7 cellular contexts compared by ENCODE assay signal in genomic region chr5:103232393-103232999, GRCh38. TPM values are rescaled to one million over a fixed set of nuclear protein-coding genes. Genes with fewer than 3 reads are reported as not detected.
DNase-seq lines count a peak whose midpoint lies in the region; ATAC-seq and TF ChIP-seq lines count a peak whose summit lies in the region.

No MANE protein-coding gene starts in this region.

- H3K27me3 ChIP-seq in DOHH2 (ENCODE audit: control insufficient read depth, low read length) (0 out of 2 replicates have a peak, but pooled peaks cover 4% of the 10 kb centered on the region), PC-3 (ENCODE audit: low read length) (no peaks in the 10 kb centered on the region), endodermal cell (ENCODE audit: control insufficient read depth, insufficient read depth, low read length, poor library complexity, severe bottlenecking) (no peaks in the 10 kb centered on the region)

- no peaks in the 10 kb centered on the region for H3K36me3 Mint-ChIP-seq in endodermal cell (ENCODE audit: low read depth)
- H3K36me3 Mint-ChIP-seq in nephron progenitor cell (ENCODE audit: low read depth), result no peaks in the 10 kb centered on the region

- peak; percentile 80 for ATAC-seq in GM19023 (IDR thresholded peaks at IDR 0.05; ENCODE audit: unreplicated experiment)
- peak; percentile 77 for ATAC-seq in HG03159 (IDR thresholded peaks at IDR 0.05; ENCODE audit: unreplicated experiment)
- peak; percentile 90 for ATAC-seq in PC-3

- H3K4me3 ChIP-seq in DOHH2 (ENCODE audit: low read length) (no peak overlapping the region), PC-3 (ENCODE audit: low read length) (no peak overlapping the region), endodermal cell (ENCODE audit: low read length) (no peak overlapping the region)

- POLR2A ChIA-PET in PC-3 (lab: Charles Lee; ENCODE audit: unreplicated experiment), result no interaction called here

- H4K20me1 ChIP-seq in DOHH2 (ENCODE audit: control insufficient read depth, insufficient read depth, low read depth, low read length) (no peaks in the 10 kb centered on the region), PC-3 (ENCODE audit: low read length) (no peaks in the 10 kb centered on the region)

- H3K36me3 ChIP-seq in DOHH2 (ENCODE audit: control insufficient read depth, low read length), result no peaks in the 10 kb centered on the region
- H3K36me3 ChIP-seq in PC-3 (ENCODE audit: low read depth, low read length), result no peaks in the 10 kb centered on the region
- no peaks in the 10 kb centered on the region for H3K36me3 ChIP-seq in endodermal cell (ENCODE audit: control insufficient read depth, insufficient read depth, low read length)

- H3K27ac Mint-ChIP-seq in endodermal cell (no peak overlapping the region), nephron progenitor cell (no peak overlapping the region)

- intact Hi-C loops in PC-3 (cut with micrococcal nuclease), result loop anchor here (1.0 to 2.0 kb wide), 2 partner anchors 26 to 243 kb away; partner anchors contain the start of gene MACIR

- H3K4me3 Mint-ChIP-seq in endodermal cell, result no peak overlapping the region
- H3K4me3 Mint-ChIP-seq in nephron progenitor cell, result no peak overlapping the region

- H3K4me1 Mint-ChIP-seq in endodermal cell (no peaks in the 10 kb centered on the region), nephron progenitor cell (no peaks in the 10 kb centered on the region)

- peak; percentile 77 for DNase-seq in PC-3
- no peak for DNase-seq in endodermal cell
- no peak for DNase-seq in nephron progenitor cell
- no peak for DNase-seq in ureter (ENCODE audit: low spot score)

- TF ChIP-seq CTCF in DOHH2 (IDR thresholded peaks at IDR 0.05; ENCODE audit: low read depth, low read length, poor library complexity, severe bottlenecking) (peak; percentile 70), PC-3 (conservative IDR thresholded peaks at IDR 0.05; ENCODE audit: low read depth, low read length) (peak; percentile 97), endodermal cell (conservative IDR thresholded peaks at IDR 0.05) (peak; percentile 85), nephron progenitor cell (IDR thresholded peaks at IDR 0.05) (peak; percentile 70)

- no TSS peak for BruUV-seq in PC-3 (replicated peaks; lab: Mats Ljungman, UMichigan)

- H3K9me3 ChIP-seq in DOHH2 (ENCODE audit: control insufficient read depth, insufficient read depth, low read length) (no peaks in the 10 kb centered on the region), PC-3 (ENCODE audit: low read length) (no peaks in the 10 kb centered on the region), endodermal cell (ENCODE audit: control insufficient read depth, low read length) (no peaks in the 10 kb centered on the region)

- H3K79me2 ChIP-seq in DOHH2 (ENCODE audit: control insufficient read depth, low read length) (no peaks in the 10 kb centered on the region), PC-3 (ENCODE audit: low read length) (no peaks in the 10 kb centered on the region)

- WGBS in endodermal cell (ENCODE audit: insufficient coverage in 1 of 2, insufficient read length in 1 of 2), 2 experiments, result 73 to 82% methylated on average over 5 to 7 of the region's 7 CpGs

- H3K4me2 ChIP-seq in DOHH2 (ENCODE audit: low read length) (no peak overlapping the region), PC-3 (ENCODE audit: low read length) (no peak overlapping the region)

- H3K9ac ChIP-seq in PC-3 (ENCODE audit: low read length), result no peak overlapping the region
- no peak overlapping the region for H3K9ac ChIP-seq in endodermal cell (ENCODE audit: extremely low read depth, low read length, poor library complexity, severe bottlenecking)

- H3K4me1 ChIP-seq in DOHH2 (ENCODE audit: control insufficient read depth, low read length), result no peaks in the 10 kb centered on the region
- 0 out of 2 replicates have a peak, but pooled peaks cover 4% of the 10 kb centered on the region for H3K4me1 ChIP-seq in PC-3 (ENCODE audit: insufficient read depth, low read length)
- no peaks in the 10 kb centered on the region for H3K4me1 ChIP-seq in endodermal cell (ENCODE audit: control insufficient read depth, insufficient read depth, low read length)

- peaks cover 7% of the 10 kb centered on the region for H3K27me3 Mint-ChIP-seq in endodermal cell (ENCODE audit: insufficient read depth)
- peaks cover 3% of the 10 kb centered on the region for H3K27me3 Mint-ChIP-seq in nephron progenitor cell (ENCODE audit: low read depth, poor library complexity)

- H3K27ac ChIP-seq in DOHH2 (ENCODE audit: low read depth, low read length) (no peak overlapping the region), PC-3 (ENCODE audit: low read length) (no peak overlapping the region), endodermal cell (ENCODE audit: low read depth, low read length) (no peak overlapping the region)

- H3K9me2 ChIP-seq in DOHH2 (replicated peaks; ENCODE audit: control insufficient read depth, low read length) (no peaks in the 10 kb centered on the region), PC-3 (replicated peaks; ENCODE audit: low read length) (no peaks in the 10 kb centered on the region)

- CTCF ChIA-PET in PC-3 (lab: Charles Lee), result interaction anchor here (0.6 to 2.0 kb wide), 4 partner anchors 24 to 287 kb away, joined by 4 to 27 read pairs (median 5); no protein-coding TSS in a partner anchor

- H3F3A ChIP-seq in DOHH2 (ENCODE audit: control insufficient read depth, insufficient read depth), result no peaks in the 10 kb centered on the region
- H3F3A ChIP-seq in PC-3 (ENCODE audit: low read length, unreplicated experiment), result no peaks in the 10 kb centered on the region

- H3K9me3 Mint-ChIP-seq in endodermal cell (no peaks in the 10 kb centered on the region), nephron progenitor cell (peaks cover 10% of the 10 kb centered on the region)

- no peak overlapping the region for H2AFZ ChIP-seq in PC-3 (ENCODE audit: low read length)

RNA-seq across cellular contexts. Expression of gene MACIR, which starts 26.1 kb away (rescaled TPM):
- total RNA-seq in PC-3 (2014; rRNA removed) (15.1 and 22.2 TPM in 2 replicates), endodermal cell (10 to 100 TPM; 13.2 to 18.9 TPM), ureter (6.2 TPM)
- 27.6 TPM for polyA plus RNA-seq in endodermal cell (2013, experiment 1 of 2)
- polyA plus RNA-seq in endodermal cell (2013, experiment 2 of 2), result 21.8 TPM
